Comparison of ENCODE assay signal across 8 cellular contexts in the genomic region with DNA sequence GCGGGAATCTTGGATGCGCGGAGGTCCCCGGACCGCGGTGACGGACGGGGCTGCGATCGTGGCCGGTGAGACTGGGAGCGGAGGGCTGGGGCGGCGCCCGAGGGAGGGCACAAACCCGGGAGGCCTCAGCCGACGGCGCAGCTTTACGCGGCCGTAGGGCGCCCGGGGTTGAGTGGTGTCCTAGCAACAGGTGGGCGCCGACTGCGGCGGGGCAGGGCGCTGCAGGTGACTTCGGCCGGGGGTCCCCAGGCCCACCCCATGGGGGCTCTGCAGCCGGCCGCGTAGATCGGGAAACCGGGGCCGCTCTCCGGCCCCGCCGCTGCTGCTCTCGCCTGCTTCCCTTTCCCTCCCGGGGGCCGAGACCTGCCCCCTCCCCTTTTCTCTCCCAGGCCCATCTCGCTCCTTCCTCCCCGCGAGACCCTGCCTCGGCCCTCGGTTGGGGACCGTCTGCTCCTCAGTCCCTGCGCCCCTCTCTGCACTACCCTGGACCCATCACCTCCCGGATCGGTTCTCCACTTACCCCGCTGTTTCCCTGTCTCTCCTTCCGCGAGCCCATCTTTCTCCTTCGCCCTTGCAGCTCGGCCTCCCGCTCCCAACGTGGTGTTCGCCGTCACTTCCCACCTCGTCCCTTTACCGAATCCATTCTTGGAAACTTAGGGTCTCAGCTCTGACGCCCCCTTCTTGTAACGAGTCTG. TPM values are rescaled to one million over a fixed set of nuclear protein-coding genes. Genes with fewer than 3 reads are reported as not detected.
DNase-seq lines count a peak whose midpoint lies in the region; ATAC-seq and TF ChIP-seq lines count a peak whose summit lies in the region.

No MANE protein-coding gene starts in this region.

- no peak for TF ChIP-seq CTCF in Caco-2 (IDR thresholded peaks at IDR 0.05; ENCODE audit: insufficient read depth in 1 of 2, low read depth in 1 of 2, low read length in 1 of 2, severe bottlenecking in 1 of 2, unreplicated experiment in 1 of 2)
- TF ChIP-seq CTCF in foreskin fibroblast (IDR thresholded peaks at IDR 0.05; ENCODE audit: low read depth, low read length): no peak
- TF ChIP-seq CTCF in omental fat pad (IDR thresholded peaks at IDR 0.05): no peak

- DNase-seq in Caco-2 (no peak), foreskin fibroblast (peak in 1 of 2 donors; percentile 42), omental fat pad (ENCODE audit: low spot score) (no peak), dedifferentiated amniotic fluid mesenchymal stem cell (ENCODE audit: extremely low spot score) (no peak), NCI-H774 (lab: John Stamatoyannopoulos, UW) (no peak), NCI-H2107 (lab: John Stamatoyannopoulos, UW) (no peak)
- peak; percentile 66 for DNase-seq in activated CD8-positive, alpha-beta memory T cell treated with anti-CD3 and anti-CD28 coated beads for 24 hours

- no peaks in the 10 kb centered on the region for H3K36me3 Mint-ChIP-seq in Caco-2 (ENCODE audit: insufficient read depth, unreplicated experiment)

- intact Hi-C loops in Caco-2 (cut with micrococcal nuclease; ENCODE audit: unreplicated experiment): no loop called here

- H3K27me3 ChIP-seq in Caco-2 (replicated peaks; ENCODE audit: control insufficient read depth, insufficient read depth, low read length): no peaks in the 10 kb centered on the region

- no peaks in the 10 kb centered on the region for H3K4me1 Mint-ChIP-seq in Caco-2 (ENCODE audit: low read depth, unreplicated experiment)

- no TSS peak for BruUV-seq in Caco-2 (replicated peaks; lab: Mats Ljungman, UMichigan)

- H3K9me3 Mint-ChIP-seq in Caco-2 (ENCODE audit: unreplicated experiment): no peaks in the 10 kb centered on the region

- H3K36me3 ChIP-seq in Caco-2 (ENCODE audit: control insufficient read depth, insufficient read depth, low read length): no peaks in the 10 kb centered on the region

- H3K27me3 Mint-ChIP-seq in Caco-2 (ENCODE audit: insufficient read depth, unreplicated experiment): peaks cover 2% of the 10 kb centered on the region

- no peak overlapping the region for H3K27ac Mint-ChIP-seq in Caco-2 (ENCODE audit: unreplicated experiment)

- CTCF ChIA-PET in Caco-2 (lab: Charles Lee): interaction anchor here (0.7 kb wide), 1 partner anchor 112 kb away, joined by 7 read pairs; no protein-coding TSS in a partner anchor

- no peaks in the 10 kb centered on the region for H3K9me3 ChIP-seq in Caco-2

- H3K4me1 ChIP-seq in Caco-2: no peaks in the 10 kb centered on the region

- POLR2A ChIA-PET in Caco-2 (lab: Charles Lee): no interaction called here

- H3K4me3 ChIP-seq in Caco-2 (ENCODE audit: low read depth, low read length) (peak overlapping the region; percentile 22), foreskin fibroblast (ENCODE audit: low read depth in 1 of 2, low read length in 2 of 2) (peak overlapping the region; percentile 22 to 30)

- ATAC-seq in GM21723 (IDR thresholded peaks at IDR 0.05; ENCODE audit: unreplicated experiment): peak; percentile 71
- peak; percentile 87 for ATAC-seq in omental fat pad (ENCODE audit: low FRiP score)

- peak overlapping the region; percentile 76 for H3K4me3 Mint-ChIP-seq in Caco-2 (ENCODE audit: unreplicated experiment)

RNA-seq across cellular contexts. Expression of gene ACBD5, which starts 18.4 kb away (rescaled TPM):
- total RNA-seq in Caco-2 (2022): 36.7 and 38.3 TPM in 2 replicates
- total RNA-seq in omental fat pad: 10 to 100 TPM; 13.0 to 24.6 (median 19.2) TPM
